14 cellular contexts compared by ENCODE assay signal in the genomic region with DNA sequence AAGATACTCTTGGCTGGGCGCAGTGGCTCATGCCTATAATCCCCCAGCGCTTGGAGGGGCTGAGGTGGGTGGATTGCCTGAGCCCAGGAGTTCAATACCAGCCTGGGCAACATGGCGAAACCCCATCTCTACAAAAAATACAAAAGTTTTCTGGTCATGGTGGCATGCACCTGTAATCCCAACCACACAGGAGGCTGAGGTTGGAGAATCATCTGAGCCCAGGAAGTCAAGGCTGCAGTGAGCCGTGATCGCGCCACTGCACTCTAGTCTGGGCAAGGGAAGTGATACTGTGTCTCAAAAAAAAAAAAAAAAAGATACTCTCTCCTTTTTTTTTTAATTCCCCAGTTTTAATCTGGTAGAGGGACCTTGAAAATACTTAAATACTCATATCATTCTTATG. TPM values are rescaled to one million over a fixed set of nuclear protein-coding genes. Genes with fewer than 3 reads are reported as not detected.
DNase-seq lines count a peak whose midpoint lies in the region; ATAC-seq and TF ChIP-seq lines count a peak whose summit lies in the region.
"Had no signal": no experiment of that assay in that cellular context is flagged by ENCODE, and none has a peak within 500 bp of the region (broad histone marks: within the 10 kb centered on the region; RNA-seq: fewer than 3 reads in every experiment).

No MANE protein-coding gene starts in this region.

- H3K4me3 Mint-ChIP-seq in H9: no peak overlapping the region
- H3K4me3 Mint-ChIP-seq: activated naive CD4-positive, alpha-beta T cell treated with anti-CD3 and anti-CD28 coated beads, Interleukin-2, amount 50 U/mL, for 24 hours had no signal

- no peaks in the 10 kb centered on the region for H3K79me1 ChIP-seq in H9 (ENCODE audit: insufficient read depth, low read depth, low read length, poor library complexity, severe bottlenecking)

- H3K56ac ChIP-seq in H9 (ENCODE audit: insufficient read length, low read depth, low read length): no peak overlapping the region

- H2AFZ ChIP-seq in H9 (ENCODE audit: low read length) (no peak overlapping the region), PC-3 (ENCODE audit: low read length) (no peak overlapping the region)

- H3K9ac ChIP-seq in H9 (ENCODE audit: extremely low read depth, insufficient read length, low read length) (no peak overlapping the region), PC-3 (ENCODE audit: low read length) (no peak overlapping the region)

- TF ChIP-seq CTCF in H9 (conservative IDR thresholded peaks at IDR 0.05): no peak
- no peak for TF ChIP-seq CTCF in PC-3 (conservative IDR thresholded peaks at IDR 0.05; ENCODE audit: low read depth, low read length)

- H4K20me1 ChIP-seq in H9 (ENCODE audit: control insufficient read depth, insufficient read depth, insufficient read length) (no peaks in the 10 kb centered on the region), PC-3 (ENCODE audit: low read length) (peaks cover 6% of the 10 kb centered on the region; the same call in 1 of the 2 replicates)

- H2BK20ac ChIP-seq in H9 (ENCODE audit: low read depth, low read length, poor library complexity, severe bottlenecking): no peak overlapping the region

- H3K9me3 ChIP-seq in H9 (ENCODE audit: control insufficient read depth, low read depth, low read length) (no peaks in the 10 kb centered on the region), PC-3 (ENCODE audit: low read length) (no peaks in the 10 kb centered on the region)

- no CpG with 5 or more reads among the region's 6 CpGs for WGBS in H9 (ENCODE audit: extremely low coverage, insufficient read length, low lambda C conversion rate)

- no peaks in the 10 kb centered on the region for H3K23me2 ChIP-seq in H9 (ENCODE audit: insufficient read length, low read depth, low read length, poor library complexity, severe bottlenecking)

- H4K8ac ChIP-seq in H9 (replicated peaks; ENCODE audit: insufficient read length, low read depth, low read length): no peak overlapping the region

- no peak overlapping the region for H3K27ac Mint-ChIP-seq in H9
- H3K27ac Mint-ChIP-seq: activated naive CD4-positive, alpha-beta T cell treated with anti-CD3 and anti-CD28 coated beads, Interleukin-2, amount 50 U/mL, for 24 hours had no signal

- peak; percentile 53 for DNase-seq in activated CD8-positive, alpha-beta memory T cell treated with anti-CD3 and anti-CD28 coated beads, Interleukin-2, amount 50 U/mL, for 48 hours
- DNase-seq in H9: no peak
- DNase-seq in PC-3: no peak
- no peak for DNase-seq in HK-2 (ENCODE audit: unreplicated experiment)
- DNase-seq in 8988T: no peak
- DNase-seq: DMS153, kidney, NCI-H1436 treated with DMSO at 0.1 percent for 48 hours had no signal

- no peak overlapping the region for H2BK12ac ChIP-seq in H9 (ENCODE audit: insufficient read length, low read depth, low read length)

- peaks cover 12% of the 10 kb centered on the region in 2 experiments for H3K4me1 Mint-ChIP-seq in H9

- no peak overlapping the region for H2AK5ac ChIP-seq in H9 (ENCODE audit: insufficient read length, low read length)

- H3K18ac ChIP-seq in H9 (ENCODE audit: insufficient read length, low read depth, low read length): no peak overlapping the region

- H3K27me3 ChIP-seq in H9 (ENCODE audit: insufficient read depth, low read length) (no peaks in the 10 kb centered on the region), PC-3 (ENCODE audit: low read length) (no peaks in the 10 kb centered on the region)

- H3K4me1 ChIP-seq in H9 (ENCODE audit: insufficient read depth, low read length) (peaks cover 3% of the 10 kb centered on the region; the same call in 1 of the 2 replicates), PC-3 (ENCODE audit: insufficient read depth, low read length) (peaks cover 17% of the 10 kb centered on the region)

- H2BK15ac ChIP-seq in H9 (ENCODE audit: low read depth, low read length): no peak overlapping the region

- no peak overlapping the region for H4K5ac ChIP-seq in H9 (ENCODE audit: insufficient read length, low read depth, low read length)

- H3K4me2 ChIP-seq in H9 (ENCODE audit: insufficient read depth, insufficient read length, low read length): no peak overlapping the region
- no peak overlapping the region for H3K4me2 ChIP-seq in PC-3 (ENCODE audit: low read length)

- no peaks in the 10 kb centered on the region for H3F3A ChIP-seq in PC-3 (ENCODE audit: low read length, unreplicated experiment)

- POLR2A ChIA-PET in PC-3 (lab: Charles Lee; ENCODE audit: unreplicated experiment): no interaction called here

- no TSS peak for BruUV-seq in PC-3 (replicated peaks; lab: Mats Ljungman, UMichigan)

- H3K36me3 ChIP-seq in PC-3 (ENCODE audit: low read depth, low read length): no peaks in the 10 kb centered on the region

- no peak overlapping the region for H3K4ac ChIP-seq in H9 (ENCODE audit: low read depth, low read length)

- peaks cover 5% of the 10 kb centered on the region for H3K27me3 Mint-ChIP-seq in H9 (ENCODE audit: low read depth)

- no peaks in the 10 kb centered on the region for H3K36me3 Mint-ChIP-seq in H9 (ENCODE audit: insufficient read depth in 1 of 3, low read depth in 3 of 3)

- CTCF ChIA-PET in PC-3 (lab: Charles Lee): no interaction called here

- no peak overlapping the region for H2BK5ac ChIP-seq in H9 (ENCODE audit: insufficient read length, low read length)

- no peak overlapping the region for H3K4me3 ChIP-seq in PC-3 (ENCODE audit: low read length)

- no peak overlapping the region for H2BK120ac ChIP-seq in H9 (ENCODE audit: low read depth, low read length, poor library complexity, severe bottlenecking)

- H3T11ph ChIP-seq in H9 (ENCODE audit: low read length): no peak overlapping the region

- peak; percentile 32 for ATAC-seq in GM18508 (IDR thresholded peaks at IDR 0.05; ENCODE audit: insufficient read depth, unreplicated experiment)
- ATAC-seq in GM21360 (IDR thresholded peaks at IDR 0.05; ENCODE audit: unreplicated experiment): peak; percentile 39
- peak; percentile 58 for ATAC-seq in HG03135 (IDR thresholded peaks at IDR 0.05; ENCODE audit: unreplicated experiment)
- ATAC-seq in PC-3: no peak
- ATAC-seq: HCT116 had no signal

- H3K9me3 Mint-ChIP-seq in H9: no peaks in the 10 kb centered on the region; a peak in 1 of 5 replicates
- H3K9me3 Mint-ChIP-seq: activated naive CD4-positive, alpha-beta T cell treated with anti-CD3 and anti-CD28 coated beads, Interleukin-2, amount 50 U/mL, for 24 hours had no signal

- intact Hi-C loops in PC-3 (cut with micrococcal nuclease): no loop called here

- H3K27ac ChIP-seq in H9 (ENCODE audit: insufficient read length, low read depth, low read length) (no peak overlapping the region), PC-3 (ENCODE audit: low read length) (no peak overlapping the region)
- H3K27ac ChIP-seq: epithelial cell of prostate had no signal

- no peak overlapping the region for H4K91ac ChIP-seq in H9 (ENCODE audit: insufficient read length, low read depth, low read length)

- H3K79me2 ChIP-seq in H9 (ENCODE audit: insufficient read depth, low read length) (no peaks in the 10 kb centered on the region), PC-3 (ENCODE audit: low read length) (peaks cover 17% of the 10 kb centered on the region)

- H3K9me2 ChIP-seq in PC-3 (replicated peaks; ENCODE audit: low read length): no peaks in the 10 kb centered on the region

- H3K14ac ChIP-seq in H9 (ENCODE audit: insufficient read depth, low read length): no peak overlapping the region

- H3K23ac ChIP-seq in H9 (ENCODE audit: insufficient read length, low read depth, low read length): no peak overlapping the region

RNA-seq across cellular contexts. Expression of a gene that starts 15.0 kb away (rescaled TPM):
- 6.9 and 7.1 TPM in 2 replicates for total RNA-seq in H9 (2021)
- total RNA-seq in PC-3 (2014; rRNA removed): 13.2 and 14.9 TPM in 2 replicates
